In the genomic region with DNA sequence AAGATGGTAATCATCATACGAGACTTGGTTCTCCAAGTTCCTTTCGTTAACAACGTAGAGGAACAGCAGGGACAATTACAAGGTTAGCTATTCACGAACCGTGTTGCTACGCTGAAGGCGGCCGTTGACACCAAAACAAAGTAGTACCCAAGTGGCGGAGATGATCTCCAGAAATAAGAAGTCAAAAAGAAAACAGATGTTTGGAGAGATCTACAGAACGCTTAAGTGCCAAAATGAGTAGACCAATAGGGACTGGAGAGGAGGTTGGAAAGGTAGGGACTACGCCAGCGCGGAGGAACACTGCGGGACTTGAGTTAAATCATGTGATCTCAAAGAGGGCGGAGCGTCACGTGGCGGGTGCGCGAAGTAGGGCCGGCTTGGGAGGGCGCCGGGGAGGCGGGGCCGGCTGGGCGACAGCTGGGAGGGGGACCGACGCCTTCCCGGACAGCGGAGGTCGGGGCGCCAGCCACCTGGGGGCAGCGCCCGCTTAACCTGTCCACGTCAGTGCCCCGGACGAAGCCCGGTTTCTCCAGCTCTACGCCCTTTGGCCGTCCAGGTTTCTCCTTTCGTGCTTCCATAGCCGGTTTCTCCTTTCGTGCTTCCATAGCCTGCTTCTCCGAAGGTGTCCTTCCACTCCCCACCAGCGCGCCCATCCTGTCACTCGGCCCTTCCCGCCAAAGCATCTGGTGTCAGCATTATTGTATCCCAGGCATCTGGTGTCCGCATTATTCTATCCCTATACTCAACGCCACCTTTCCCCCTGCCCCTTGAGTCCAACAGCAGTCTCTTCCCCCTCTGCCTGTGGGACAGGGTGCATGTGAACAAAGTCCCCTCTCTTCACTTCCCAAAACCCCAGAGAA, we compare ENCODE assay signal across 1 cellular context.
TF ChIP-seq lines count a peak whose summit lies in the region.

No MANE protein-coding gene starts in this region.

TF ChIP-seq in K562, 482 proteins besides CTCF, POLR2A, EP300 and RAD21 (continued from another document):
- 0 out of 2 replicates have a peak, but pooled peaks have one; percentile 49 for TF ChIP-seq HES1 (IDR thresholded peaks at IDR 0.05; ENCODE audit: low read depth)
- TF ChIP-seq ZNF280B (CRISPR knock-in tag; IDR thresholded peaks at IDR 0.05): 0 out of 2 replicates have a peak, but pooled peaks have one; percentile 40
- TF ChIP-seq ZBTB49 (CRISPR knock-in tag; IDR thresholded peaks at IDR 0.05; ENCODE audit: borderline replicate concordance): no peak
- TF ChIP-seq ERF (CRISPR knock-in tag; IDR thresholded peaks at IDR 0.05): no peak; the same call in 1 of the 2 replicates
- TF ChIP-seq, protein P1, sequence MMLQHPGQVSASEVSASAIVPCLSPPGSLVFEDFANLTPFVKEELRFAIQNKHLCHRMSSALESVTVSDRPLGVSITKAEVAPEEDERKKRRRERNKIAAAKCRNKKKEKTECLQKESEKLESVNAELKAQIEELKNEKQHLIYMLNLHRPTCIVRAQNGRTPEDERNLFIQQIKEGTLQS (IDR thresholded peaks at IDR 0.05): peak; percentile 72; the same call in 1 of the 2 replicates
- TF ChIP-seq, protein P1 (CRISPR knock-in tag; conservative IDR thresholded peaks at IDR 0.05): no peak
- TF ChIP-seq SP2 (IDR thresholded peaks at IDR 0.05; ENCODE audit: extremely low read depth, low read depth, low read length, poor library complexity, severe bottlenecking): no peak
- TF ChIP-seq SMAD1 (IDR thresholded peaks at IDR 0.05; ENCODE audit: low read depth, low read length, partially characterized antibody): no peak
- no peak for TF ChIP-seq ZBTB5 (IDR thresholded peaks at IDR 0.05)
- no peak for TF ChIP-seq SMARCA5 (IDR thresholded peaks at IDR 0.05)
- no peak for TF ChIP-seq ZNF780A (CRISPR knock-in tag; IDR thresholded peaks at IDR 0.05)
- TF ChIP-seq NR4A1 (CRISPR knock-in tag; IDR thresholded peaks at IDR 0.05): no peak
- TF ChIP-seq NR4A1 (tag; IDR thresholded peaks at IDR 0.05): no peak
- no peak for TF ChIP-seq SNIP1 (IDR thresholded peaks at IDR 0.05; ENCODE audit: low read depth)
- TF ChIP-seq NCOA1 (IDR thresholded peaks at IDR 0.05; ENCODE audit: low read depth): 0 out of 2 replicates have a peak, but pooled peaks have one; percentile 35
- no peak for TF ChIP-seq TCFL5 (CRISPR knock-in tag; conservative IDR thresholded peaks at IDR 0.05)
- TF ChIP-seq, protein P2, sequence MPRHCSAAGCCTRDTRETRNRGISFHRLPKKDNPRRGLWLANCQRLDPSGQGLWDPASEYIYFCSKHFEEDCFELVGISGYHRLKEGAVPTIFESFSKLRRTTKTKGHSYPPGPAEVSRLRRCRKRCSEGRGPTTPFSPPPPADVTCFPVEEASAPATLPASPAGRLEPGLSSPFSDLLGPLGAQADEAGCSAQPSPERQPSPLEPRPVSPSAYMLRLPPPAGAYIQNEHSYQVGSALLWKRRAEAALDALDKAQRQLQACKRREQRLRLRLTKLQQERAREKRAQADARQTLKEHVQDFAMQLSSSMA (CRISPR knock-in tag; IDR thresholded peaks at IDR 0.05): 0 out of 2 replicates have a peak, but pooled peaks have one; percentile 71
- no peak for TF ChIP-seq ZNF143 (CRISPR knock-in tag; IDR thresholded peaks at IDR 0.05)
- no peak for TF ChIP-seq SIX5 (IDR thresholded peaks at IDR 0.05; ENCODE audit: borderline replicate concordance in 1 of 2, insufficient read depth in 1 of 2, low read depth in 1 of 2, low read length in 2 of 2)
- TF ChIP-seq POLR2G (IDR thresholded peaks at IDR 0.05; ENCODE audit: low read depth, low read length): peak; percentile 45; the same call in 1 of the 2 replicates
- TF ChIP-seq TGIF2 (CRISPR knock-in tag; IDR thresholded peaks at IDR 0.05): no peak
- TF ChIP-seq HMG20A (CRISPR knock-in tag; conservative IDR thresholded peaks at IDR 0.05): no peak
- no peak for TF ChIP-seq ZKSCAN1 (IDR thresholded peaks at IDR 0.05; ENCODE audit: low read depth, low read length)
- TF ChIP-seq ZFP30 (CRISPR knock-in tag; IDR thresholded peaks at IDR 0.05; ENCODE audit: borderline replicate concordance): no peak
